ENCODE assay signal across 8 cellular contexts in the genomic region with DNA sequence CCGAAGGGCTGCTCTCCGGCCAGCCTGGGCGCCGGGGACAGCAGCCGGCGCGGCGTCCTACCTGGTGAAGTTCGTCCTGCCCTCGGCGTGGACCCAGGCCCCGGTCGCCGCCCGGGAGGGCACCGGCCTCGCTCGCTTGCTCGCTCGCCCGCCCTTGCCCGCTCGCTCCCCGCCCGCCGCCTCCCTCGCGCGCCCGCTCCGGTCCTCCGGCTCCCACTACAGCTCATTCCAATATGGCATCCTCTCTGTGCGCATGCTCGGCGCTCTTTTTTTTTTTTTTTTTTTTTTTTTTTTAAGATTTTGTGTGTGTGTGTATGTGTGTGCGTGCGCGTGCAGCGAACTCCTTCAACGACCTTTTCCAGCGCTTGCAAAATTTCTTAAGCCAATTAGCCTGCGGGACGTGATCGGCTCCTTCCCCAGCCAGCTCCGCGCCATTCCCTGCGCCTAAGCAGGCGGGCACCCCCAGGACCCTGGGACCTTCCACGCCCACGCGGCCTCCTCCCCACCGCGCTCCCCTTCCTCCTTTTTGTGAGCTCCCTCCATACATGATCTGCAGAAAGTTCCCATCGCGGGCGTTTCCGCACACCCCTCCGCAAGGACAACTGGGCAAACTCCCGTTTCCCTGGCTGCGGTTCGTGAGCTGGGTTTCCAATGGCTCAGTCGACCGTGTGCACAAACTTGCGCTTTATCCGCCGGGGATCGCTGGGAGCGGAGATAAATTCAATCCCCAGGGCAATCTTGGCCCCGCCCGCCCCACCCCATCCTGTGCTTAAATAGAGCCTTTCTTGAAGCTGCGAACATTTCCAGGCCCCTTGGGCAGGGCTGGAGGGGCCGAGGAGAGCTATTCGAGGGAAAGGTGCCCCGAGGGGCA. TPM values are rescaled to one million over a fixed set of nuclear protein-coding genes. Genes with fewer than 3 reads are reported as not detected.
DNase-seq lines count a peak whose midpoint lies in the region; ATAC-seq, FAIRE-seq and TF ChIP-seq lines count a peak whose summit lies in the region.

A gene (minus strand): TSS at position 235 of the 871 bp plus-strand sequence. CDS start 29,136 bp downstream, outside the sequence.

- H3K79me1 ChIP-seq in mesenchymal stem cell (replicated peaks; ENCODE audit: low read length, poor library complexity, severe bottlenecking) = no peaks in the 10 kb centered on the region

- CTCF ChIA-PET in activated CD8-positive, alpha-beta memory T cell treated with anti-CD3 and anti-CD28 coated beads, Interleukin-2, amount 10 ng/mL, durations not matched to agents 7 days and 5 days (lab: Charles Lee) = interaction anchor here (0.6 to 7.3 kb wide), 30 partner anchors 10 to 1521 kb away, joined by 3 to 82 read pairs (median 3); a partner anchor contains a TSS

- peak within 1 kb of the TSS; percentile 56 to 81 for H3K4ac ChIP-seq in mesenchymal stem cell (ENCODE audit: low read depth in 1 of 2, low read length in 2 of 2)

- H4K91ac ChIP-seq in mesenchymal stem cell (ENCODE audit: low read length) = peak within 1 kb of the TSS; percentile 50

- H3K4me3 ChIP-seq in endodermal cell (ENCODE audit: low read length) = peak within 1 kb of the TSS; percentile 94
- H3K4me3 ChIP-seq in mesenchymal stem cell (ENCODE audit: insufficient read depth in 1 of 2, low read depth in 1 of 2, low read length in 2 of 2) = peak within 1 kb of the TSS; percentile 60 to 90

- H3K27me3 ChIP-seq in endodermal cell (ENCODE audit: control insufficient read depth, insufficient read depth, low read length, poor library complexity, severe bottlenecking) = peaks cover 90% of the 10 kb centered on the region
- peaks cover 36 to 78% of the 10 kb centered on the region in 2 experiments for H3K27me3 ChIP-seq in mesenchymal stem cell (ENCODE audit: control insufficient read depth in 1 of 2, insufficient read depth in 1 of 2, low read length in 2 of 2)

- WGBS in endodermal cell (ENCODE audit: insufficient coverage in 1 of 2, insufficient read length in 1 of 2), 2 experiments = 0 to 2% methylated on average over 18 to 65 of the region's 74 CpGs
- WGBS in mesenchymal stem cell = under 1% methylated on average over 43 of the region's 74 CpGs

- TF ChIP-seq CTCF in endodermal cell (conservative IDR thresholded peaks at IDR 0.05) = peak; percentile 12

- H3K23ac ChIP-seq in mesenchymal stem cell (ENCODE audit: low read length in 2 of 2) = peak within 1 kb of the TSS; percentile 64 to 86

- peak within 1 kb of the TSS; percentile 61 for H2BK120ac ChIP-seq in mesenchymal stem cell (ENCODE audit: low read depth, low read length)

- peak; percentile 27 for ATAC-seq in HG02610 (IDR thresholded peaks at IDR 0.05; ENCODE audit: unreplicated experiment)
- ATAC-seq in activated CD8-positive, alpha-beta memory T cell treated with anti-CD3 and anti-CD28 coated beads, Interleukin-2, amount 10 ng/mL, durations not matched to agents 7 days and 5 days = peak; percentile 71

- peak; percentile 68 for DNase-seq in GM12891 (ENCODE audit: insufficient read length, low spot score)
- peak; percentile 7 for DNase-seq in NCI-H2171 (lab: John Stamatoyannopoulos, UW)
- DNase-seq in activated CD8-positive, alpha-beta memory T cell treated with anti-CD3 and anti-CD28 coated beads, Interleukin-2, amount 10 ng/mL, durations not matched to agents 7 days and 5 days = peak; percentile 75
- peak; percentile 88 for DNase-seq in endodermal cell
- DNase-seq in mesenchymal stem cell = peak; percentile 85
- peak; percentile 51 to 79 (median 66) for DNase-seq in stimulated activated naive CD4-positive, alpha-beta T cell (lab: John Stamatoyannopoulos, UW)
- no peak for DNase-seq in NCI-H345 treated with DMSO at 0.1 percent for 48 hours (lab: John Stamatoyannopoulos, UW; ENCODE audit: unreplicated experiment)

- peak within 1 kb of the TSS; percentile 82 for H4K8ac ChIP-seq in mesenchymal stem cell (ENCODE audit: low read length)

- H3K36me3 ChIP-seq in endodermal cell (ENCODE audit: control insufficient read depth, insufficient read depth, low read length) (no peaks in the 10 kb centered on the region), mesenchymal stem cell (ENCODE audit: control insufficient read depth in 1 of 2, insufficient read depth in 2 of 2, low read depth in 1 of 2, low read length in 2 of 2) (peaks cover 0 to 3% of the 10 kb centered on the region in 2 experiments)

- peak; percentile 83 for FAIRE-seq in GM12891 (lab: Jason Lieb, UNC)

- H3K18ac ChIP-seq in mesenchymal stem cell (ENCODE audit: low read depth in 1 of 2, low read length in 2 of 2) = peak within 1 kb of the TSS; percentile 91 to 92

- H3K4me1 Mint-ChIP-seq in activated CD8-positive, alpha-beta memory T cell treated with anti-CD3 and anti-CD28 coated beads, Interleukin-2, amount 10 ng/mL, durations not matched to agents 7 days and 5 days = peaks cover 52% of the 10 kb centered on the region
- H3K4me1 Mint-ChIP-seq in endodermal cell = peaks cover 29% of the 10 kb centered on the region

- peaks cover 33% of the 10 kb centered on the region for H3K27me3 Mint-ChIP-seq in activated CD8-positive, alpha-beta memory T cell treated with anti-CD3 and anti-CD28 coated beads, Interleukin-2, amount 10 ng/mL, durations not matched to agents 7 days and 5 days
- H3K27me3 Mint-ChIP-seq in endodermal cell (ENCODE audit: insufficient read depth) = peaks cover 91% of the 10 kb centered on the region

- H3K4me3 Mint-ChIP-seq in activated CD8-positive, alpha-beta memory T cell treated with anti-CD3 and anti-CD28 coated beads, Interleukin-2, amount 10 ng/mL, durations not matched to agents 7 days and 5 days = peak within 1 kb of the TSS; percentile 94
- peak within 1 kb of the TSS; percentile 76 for H3K4me3 Mint-ChIP-seq in endodermal cell

- H3K4me2 ChIP-seq in mesenchymal stem cell (ENCODE audit: low read length, poor library complexity, severe bottlenecking) = peak within 1 kb of the TSS; percentile 93

- peak within 1 kb of the TSS; percentile 80 for H2BK15ac ChIP-seq in mesenchymal stem cell (ENCODE audit: low read depth, poor library complexity, severe bottlenecking)

- peak within 1 kb of the TSS in 1 of 2 experiments; percentile 44 for H3K14ac ChIP-seq in mesenchymal stem cell (ENCODE audit: low read length in 2 of 2)

- H3K27ac ChIP-seq in endodermal cell (ENCODE audit: low read depth, low read length) (no peak within 1 kb of the TSS), mesenchymal stem cell (ENCODE audit: low read length, poor library complexity, severe bottlenecking) (no peak within 1 kb of the TSS)

- H3K9me3 Mint-ChIP-seq in activated CD8-positive, alpha-beta memory T cell treated with anti-CD3 and anti-CD28 coated beads, Interleukin-2, amount 10 ng/mL, durations not matched to agents 7 days and 5 days (ENCODE audit: low read depth) = no peaks in the 10 kb centered on the region
- no peaks in the 10 kb centered on the region for H3K9me3 Mint-ChIP-seq in endodermal cell

- peak within 1 kb of the TSS; percentile 38 to 56 for H2BK12ac ChIP-seq in mesenchymal stem cell (ENCODE audit: low read length in 2 of 2)

- no peak within 1 kb of the TSS for H2AK5ac ChIP-seq in mesenchymal stem cell (ENCODE audit: low read length, severe bottlenecking)

- no peak within 1 kb of the TSS for H2BK5ac ChIP-seq in mesenchymal stem cell (ENCODE audit: low read depth, low read length, poor library complexity, severe bottlenecking)

- no peaks in the 10 kb centered on the region for H3K9me3 ChIP-seq in endodermal cell (ENCODE audit: control insufficient read depth, low read length)
- H3K9me3 ChIP-seq in mesenchymal stem cell (ENCODE audit: control insufficient read depth, low read length) = no peaks in the 10 kb centered on the region

- TF ChIP-seq POLR2A in GM12891 (IDR thresholded peaks at IDR 0.05; ENCODE audit: low read depth, low read length) = 0 out of 2 replicates have a peak, but pooled peaks have one; percentile 4

- H3K9ac ChIP-seq in endodermal cell (ENCODE audit: extremely low read depth, low read length, poor library complexity, severe bottlenecking) (peak within 1 kb of the TSS; percentile 17), mesenchymal stem cell (ENCODE audit: low read length) (peak within 1 kb of the TSS; percentile 92)

- H3K36me3 Mint-ChIP-seq in activated CD8-positive, alpha-beta memory T cell treated with anti-CD3 and anti-CD28 coated beads, Interleukin-2, amount 10 ng/mL, durations not matched to agents 7 days and 5 days = peaks cover 6% of the 10 kb centered on the region
- no peaks in the 10 kb centered on the region for H3K36me3 Mint-ChIP-seq in endodermal cell (ENCODE audit: low read depth)

- peak within 1 kb of the TSS; percentile 93 for H2AFZ ChIP-seq in mesenchymal stem cell (ENCODE audit: low read depth, low read length)

- H3K4me1 ChIP-seq in endodermal cell (ENCODE audit: control insufficient read depth, insufficient read depth, low read length) (no peaks in the 10 kb centered on the region), mesenchymal stem cell (ENCODE audit: control insufficient read depth, insufficient read depth, low read depth, low read length) (peaks cover 36% of the 10 kb centered on the region)

- H3K27ac Mint-ChIP-seq in activated CD8-positive, alpha-beta memory T cell treated with anti-CD3 and anti-CD28 coated beads, Interleukin-2, amount 10 ng/mL, durations not matched to agents 7 days and 5 days = peak within 1 kb of the TSS; percentile 90
- no peak within 1 kb of the TSS for H3K27ac Mint-ChIP-seq in endodermal cell

TF ChIP-seq in GM12891, 5 proteins besides CTCF, POLR2A, EP300 and RAD21:
- 0 out of 2 replicates have a peak, but pooled peaks have one; percentile 8 for TF ChIP-seq SPI1 (IDR thresholded peaks at IDR 0.05; ENCODE audit: low read depth, low read length)
- TF ChIP-seq PAX5 (IDR thresholded peaks at IDR 0.05; ENCODE audit: insufficient read depth, low read length, severe bottlenecking) = no peak

RNA-seq across cellular contexts. Expression of the gene that starts here (rescaled TPM):
- polyA plus RNA-seq in GM12891 (2012; ENCODE audit: low read depth, missing spikeins) = 9.5 TPM
- 10 to 100 TPM; 49.5 to 69.0 TPM for total RNA-seq in activated CD8-positive, alpha-beta memory T cell treated with anti-CD3 and anti-CD28 coated beads, Interleukin-2, amount 10 ng/mL, durations not matched to agents 7 days and 5 days
- 1 to 10 TPM; 3.9 to 5.3 TPM for total RNA-seq in endodermal cell
- 3.0 TPM for polyA plus RNA-seq in endodermal cell (2013, experiment 1 of 2)
- polyA plus RNA-seq in endodermal cell (2013, experiment 2 of 2) = 2.6 TPM
- 2.2 TPM for polyA plus RNA-seq in mesenchymal stem cell (2013, experiment 1 of 2)
- 2.2 TPM for polyA plus RNA-seq in mesenchymal stem cell (2013, experiment 2 of 2)

Comparison
In these comparisons a context has a peak if more than half of its experiments do, and no peak if none do; other contexts are left out.
1. RNA of the gene that starts here (total RNA-seq): 49.5 to 69.0 TPM in activated CD8-positive, alpha-beta memory T cell treated with anti-CD3 and anti-CD28 coated beads, Interleukin-2, amount 10 ng/mL, durations not matched to agents 7 days and 5 days; 3.9 to 5.3 TPM in endodermal cell; every median in the first group is over 4 times any median in the second.